8 cellular contexts compared by ENCODE assay signal in the genomic region with DNA sequence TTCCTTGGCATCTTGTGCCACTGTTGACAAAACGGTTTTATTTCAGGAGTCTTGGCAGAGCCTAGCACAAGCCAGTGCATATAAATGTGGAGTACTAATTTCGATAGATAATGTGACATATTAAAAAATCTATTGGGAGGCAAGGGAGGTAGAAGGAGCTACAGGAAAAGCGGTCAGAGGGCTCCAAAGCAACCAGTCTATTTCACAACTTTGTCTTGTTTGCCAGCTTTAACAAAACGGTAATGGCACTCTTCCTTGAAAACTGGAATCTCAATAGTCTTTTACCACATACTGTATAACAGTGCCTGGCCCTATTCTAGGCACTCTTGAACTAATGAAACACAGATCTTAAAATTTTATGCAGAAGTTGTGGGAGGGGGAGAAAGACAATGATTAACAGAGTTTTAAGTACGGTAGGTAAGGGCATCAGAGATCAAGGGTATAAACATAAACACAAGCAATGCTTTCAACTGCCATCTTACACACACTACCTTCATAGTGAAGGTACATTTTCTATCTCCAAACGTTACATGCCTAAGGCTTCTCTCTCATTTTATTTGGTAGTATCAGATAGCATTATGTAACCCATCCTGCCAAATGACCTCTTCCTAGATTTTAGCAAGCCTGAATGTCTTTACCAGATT. TPM values are rescaled to one million over a fixed set of nuclear protein-coding genes. Genes with fewer than 3 reads are reported as not detected.
DNase-seq lines count a peak whose midpoint lies in the region.

No MANE protein-coding gene starts in this region.

- DNase-seq in T-helper 2 cell treated with Interferon-gamma antibody and Interleukin-4, amounts not matched to agents 5 μg/mL and 100 μg/mL, for 36 hours (ENCODE audit: low spot score) = no peak
- no peak for DNase-seq in T-helper 2 cell
- DNase-seq in activated CD4-positive, alpha-beta memory T cell treated with anti-CD3 and anti-CD28 coated beads, Interleukin-2, amount 10 ng/mL, durations not matched to agents 7 days and 5 days = no peak
- DNase-seq in NCI-H2107 treated with DMSO at 0.1 percent for 48 hours (lab: John Stamatoyannopoulos, UW; ENCODE audit: unreplicated experiment) = no peak
- no peak for DNase-seq in NCI-H345 treated with DMSO at 0.1 percent for 48 hours (lab: John Stamatoyannopoulos, UW; ENCODE audit: unreplicated experiment)
- DNase-seq in KG1 (lab: John Stamatoyannopoulos, UW) = no peak

- peak overlapping the region; percentile 60 to 98 (median 96) for H3K9ac ChIP-seq in subcutaneous abdominal adipose tissue (ENCODE audit: low read length in 5 of 5)

- H3K27ac ChIP-seq in subcutaneous abdominal adipose tissue (ENCODE audit: low read depth, low read length) = peak overlapping the region; percentile 80

- H3K4me1 Mint-ChIP-seq in T-helper 2 cell treated with Interferon-gamma antibody and Interleukin-4, amounts not matched to agents 5 μg/mL and 100 μg/mL, for 36 hours (ENCODE audit: low read depth) = peaks cover 52% of the 10 kb centered on the region
- peaks cover 60% of the 10 kb centered on the region for H3K4me1 Mint-ChIP-seq in activated CD4-positive, alpha-beta memory T cell treated with anti-CD3 and anti-CD28 coated beads, Interleukin-2, amount 10 ng/mL, durations not matched to agents 7 days and 5 days

- H3K4me1 ChIP-seq in subcutaneous abdominal adipose tissue (ENCODE audit: control insufficient read depth in 5 of 5, insufficient read depth in 5 of 5, low read length in 5 of 5) = peaks cover 2 to 40% (median 34%) of the 10 kb centered on the region in 5 donors

- CTCF ChIA-PET in activated CD4-positive, alpha-beta memory T cell treated with anti-CD3 and anti-CD28 coated beads, Interleukin-2, amount 10 ng/mL, durations not matched to agents 7 days and 5 days (lab: Charles Lee) = interaction anchor here (1.3 to 5.1 kb wide), 2 partner anchors 35 to 80 kb away, joined by 3 to 116 read pairs; a partner anchor contains a TSS

- no peaks in the 10 kb centered on the region for H3K9me3 ChIP-seq in subcutaneous abdominal adipose tissue (ENCODE audit: control insufficient read depth in 5 of 5, low read length in 5 of 5)

- no peaks in the 10 kb centered on the region for H3K27me3 Mint-ChIP-seq in T-helper 2 cell treated with Interferon-gamma antibody and Interleukin-4, amounts not matched to agents 5 μg/mL and 100 μg/mL, for 36 hours (ENCODE audit: low read depth)
- no peaks in the 10 kb centered on the region for H3K27me3 Mint-ChIP-seq in activated CD4-positive, alpha-beta memory T cell treated with anti-CD3 and anti-CD28 coated beads, Interleukin-2, amount 10 ng/mL, durations not matched to agents 7 days and 5 days

- H3K9me3 Mint-ChIP-seq in T-helper 2 cell treated with Interferon-gamma antibody and Interleukin-4, amounts not matched to agents 5 μg/mL and 100 μg/mL, for 36 hours = no peaks in the 10 kb centered on the region
- no peaks in the 10 kb centered on the region for H3K9me3 Mint-ChIP-seq in activated CD4-positive, alpha-beta memory T cell treated with anti-CD3 and anti-CD28 coated beads, Interleukin-2, amount 10 ng/mL, durations not matched to agents 7 days and 5 days

- H3K4me3 Mint-ChIP-seq in T-helper 2 cell treated with Interferon-gamma antibody and Interleukin-4, amounts not matched to agents 5 μg/mL and 100 μg/mL, for 36 hours = peak overlapping the region; percentile 99
- H3K4me3 Mint-ChIP-seq in activated CD4-positive, alpha-beta memory T cell treated with anti-CD3 and anti-CD28 coated beads, Interleukin-2, amount 10 ng/mL, durations not matched to agents 7 days and 5 days = peak overlapping the region; percentile 89

- H3K36me3 ChIP-seq in subcutaneous abdominal adipose tissue (ENCODE audit: control insufficient read depth in 5 of 5, insufficient read depth in 5 of 5, low read length in 5 of 5) = peaks cover 0 to 7% (median 0%) of the 10 kb centered on the region in 5 donors

- peaks cover 68% of the 10 kb centered on the region for H3K36me3 Mint-ChIP-seq in T-helper 2 cell treated with Interferon-gamma antibody and Interleukin-4, amounts not matched to agents 5 μg/mL and 100 μg/mL, for 36 hours (ENCODE audit: low read depth)
- peaks cover 68% of the 10 kb centered on the region for H3K36me3 Mint-ChIP-seq in activated CD4-positive, alpha-beta memory T cell treated with anti-CD3 and anti-CD28 coated beads, Interleukin-2, amount 10 ng/mL, durations not matched to agents 7 days and 5 days (ENCODE audit: low read depth)

- H3K27me3 ChIP-seq in subcutaneous abdominal adipose tissue (ENCODE audit: control insufficient read depth in 5 of 5, insufficient read depth in 4 of 5, low read length in 5 of 5) = no peaks in the 10 kb centered on the region

- H3K4me3 ChIP-seq in iPS-11a (ENCODE audit: low read depth, low read length) = peak overlapping the region; percentile 100
- peak overlapping the region; percentile 75 to 99 (median 98) for H3K4me3 ChIP-seq in subcutaneous abdominal adipose tissue (ENCODE audit: low read depth in 1 of 5, low read length in 5 of 5)

- POLR2A ChIA-PET in activated CD4-positive, alpha-beta memory T cell treated with anti-CD3 and anti-CD28 coated beads, Interleukin-2, amount 10 ng/mL, durations not matched to agents 7 days and 5 days (lab: Charles Lee) = interaction anchor here (0.7 to 10.9 kb wide), 10 partner anchors 10 to 82 kb away, joined by 3 to 1187 read pairs (median 5); a partner anchor contains a TSS

- H3K27ac Mint-ChIP-seq in T-helper 2 cell treated with Interferon-gamma antibody and Interleukin-4, amounts not matched to agents 5 μg/mL and 100 μg/mL, for 36 hours = peak overlapping the region; percentile 49
- H3K27ac Mint-ChIP-seq in activated CD4-positive, alpha-beta memory T cell treated with anti-CD3 and anti-CD28 coated beads, Interleukin-2, amount 10 ng/mL, durations not matched to agents 7 days and 5 days = peak overlapping the region; percentile 64

RNA-seq across cellular contexts. Expression of a gene that starts 33.5 kb away (rescaled TPM):
- 100 to 1,000 TPM in 1 of 2 experiments, 10 to 100 TPM in 1; 100.0 to 101 TPM for total RNA-seq in activated CD4-positive, alpha-beta memory T cell treated with anti-CD3 and anti-CD28 coated beads, Interleukin-2, amount 10 ng/mL, durations not matched to agents 7 days and 5 days
